ENCODE assay signal across 8 cellular contexts in genomic region chr1:226736908-226737818, GRCh38. TPM values are rescaled to one million over a fixed set of nuclear protein-coding genes. Genes with fewer than 3 reads are reported as not detected.
DNase-seq lines count a peak whose midpoint lies in the region; ATAC-seq and TF ChIP-seq lines count a peak whose summit lies in the region.

No MANE protein-coding gene starts in this region.

- TF ChIP-seq POLR2A in erythroblast (IDR thresholded peaks at IDR 0.05; ENCODE audit: low read length): no peak

- H3K27me3 ChIP-seq in Caco-2 (replicated peaks; ENCODE audit: control insufficient read depth, insufficient read depth, low read length) (no peaks in the 10 kb centered on the region), mononuclear cell (ENCODE audit: insufficient read depth, low read length) (no peaks in the 10 kb centered on the region), thymus (ENCODE audit: control insufficient read depth, insufficient read depth) (no peaks in the 10 kb centered on the region)

- DNase-seq in Caco-2 (no peak), LHCN-M2 (ENCODE audit: low read depth) (peak; percentile 7), erythroblast (lab: John Stamatoyannopoulos, UW) (peak; percentile 34 to 45)
- DNase-seq in activated CD8-positive, alpha-beta memory T cell treated with anti-CD3 and anti-CD28 coated beads, Interleukin-2, amount 10 ng/mL, durations not matched to agents 7 days and 5 days: peak; percentile 73

- no peak overlapping the region for H3K27ac Mint-ChIP-seq in Caco-2 (ENCODE audit: unreplicated experiment)
- H3K27ac Mint-ChIP-seq in activated CD8-positive, alpha-beta memory T cell treated with anti-CD3 and anti-CD28 coated beads, Interleukin-2, amount 10 ng/mL, durations not matched to agents 7 days and 5 days: peak overlapping the region; percentile 94

- TF ChIP-seq CTCF in Caco-2 (IDR thresholded peaks at IDR 0.05; ENCODE audit: insufficient read depth in 1 of 2, low read depth in 1 of 2, low read length in 1 of 2, severe bottlenecking in 1 of 2, unreplicated experiment in 1 of 2): no peak

- POLR2A ChIA-PET in Caco-2 (lab: Charles Lee): no interaction called here

- CTCF ChIA-PET in Caco-2 (lab: Charles Lee): no interaction called here
- CTCF ChIA-PET in activated CD8-positive, alpha-beta memory T cell treated with anti-CD3 and anti-CD28 coated beads, Interleukin-2, amount 10 ng/mL, durations not matched to agents 7 days and 5 days (lab: Charles Lee): interaction anchor here (0.6 to 2.7 kb wide), 15 partner anchors 11 to 339 kb away, joined by 3 to 11 read pairs (median 4); no protein-coding TSS in a partner anchor

- H3K36me3 Mint-ChIP-seq in Caco-2 (ENCODE audit: insufficient read depth, unreplicated experiment): no peaks in the 10 kb centered on the region
- peaks cover 28% of the 10 kb centered on the region for H3K36me3 Mint-ChIP-seq in activated CD8-positive, alpha-beta memory T cell treated with anti-CD3 and anti-CD28 coated beads, Interleukin-2, amount 10 ng/mL, durations not matched to agents 7 days and 5 days

- H3K9me3 Mint-ChIP-seq in Caco-2 (ENCODE audit: unreplicated experiment): no peaks in the 10 kb centered on the region
- H3K9me3 Mint-ChIP-seq in activated CD8-positive, alpha-beta memory T cell treated with anti-CD3 and anti-CD28 coated beads, Interleukin-2, amount 10 ng/mL, durations not matched to agents 7 days and 5 days (ENCODE audit: low read depth): no peaks in the 10 kb centered on the region

- H3K4me3 Mint-ChIP-seq in Caco-2 (ENCODE audit: unreplicated experiment): peak overlapping the region; percentile 84
- peak overlapping the region; percentile 88 for H3K4me3 Mint-ChIP-seq in activated CD8-positive, alpha-beta memory T cell treated with anti-CD3 and anti-CD28 coated beads, Interleukin-2, amount 10 ng/mL, durations not matched to agents 7 days and 5 days

- ATAC-seq in GM19467 (IDR thresholded peaks at IDR 0.05; ENCODE audit: unreplicated experiment) (peak; percentile 38), HG03469 (IDR thresholded peaks at IDR 0.05; ENCODE audit: unreplicated experiment) (no peak)
- peak; percentile 45 for ATAC-seq in activated CD8-positive, alpha-beta memory T cell treated with anti-CD3 and anti-CD28 coated beads, Interleukin-2, amount 10 ng/mL, durations not matched to agents 7 days and 5 days

- no peaks in the 10 kb centered on the region for H3K4me1 Mint-ChIP-seq in Caco-2 (ENCODE audit: low read depth, unreplicated experiment)
- peaks cover 58% of the 10 kb centered on the region for H3K4me1 Mint-ChIP-seq in activated CD8-positive, alpha-beta memory T cell treated with anti-CD3 and anti-CD28 coated beads, Interleukin-2, amount 10 ng/mL, durations not matched to agents 7 days and 5 days

- H3K4me3 ChIP-seq in Caco-2 (ENCODE audit: low read depth, low read length): peak overlapping the region; percentile 61
- H3K4me3 ChIP-seq in mononuclear cell (ENCODE audit: low read length): peak overlapping the region; percentile 72
- H3K4me3 ChIP-seq in thymus (ENCODE audit: low read length): peak overlapping the region; percentile 79

- BruUV-seq in Caco-2 (replicated peaks; lab: Mats Ljungman, UMichigan): no TSS peak

- H3K9me3 ChIP-seq in Caco-2 (no peaks in the 10 kb centered on the region), mononuclear cell (ENCODE audit: low read depth, low read length) (no peaks in the 10 kb centered on the region), thymus (ENCODE audit: control insufficient read depth) (no peaks in the 10 kb centered on the region)

- intact Hi-C loops in Caco-2 (cut with micrococcal nuclease; ENCODE audit: unreplicated experiment): loop anchor here (5.0 kb wide), 1 partner anchor 90 kb away; no protein-coding TSS in a partner anchor

- WGBS in thymus: 8% methylated on average over 89 of the region's 89 CpGs

- no peaks in the 10 kb centered on the region for H3K27me3 Mint-ChIP-seq in Caco-2 (ENCODE audit: insufficient read depth, unreplicated experiment)
- no peaks in the 10 kb centered on the region for H3K27me3 Mint-ChIP-seq in activated CD8-positive, alpha-beta memory T cell treated with anti-CD3 and anti-CD28 coated beads, Interleukin-2, amount 10 ng/mL, durations not matched to agents 7 days and 5 days

- H3K36me3 ChIP-seq in Caco-2 (ENCODE audit: control insufficient read depth, insufficient read depth, low read length) (no peaks in the 10 kb centered on the region), thymus (ENCODE audit: control insufficient read depth, insufficient read depth) (peaks cover 45% of the 10 kb centered on the region)

- H3K4me1 ChIP-seq in Caco-2 (peaks cover 3% of the 10 kb centered on the region; the same call in 1 of the 2 replicates), mononuclear cell (ENCODE audit: insufficient read depth, low read length) (peaks cover 70% of the 10 kb centered on the region), thymus (ENCODE audit: control insufficient read depth, insufficient read depth, low read length) (peaks cover 35% of the 10 kb centered on the region)

- peak overlapping the region; percentile 89 for H3K27ac ChIP-seq in thymus (ENCODE audit: low read depth)

RNA-seq across cellular contexts. Expression of gene ITPKB, which starts 1.9 kb away (rescaled TPM):
- 4.4 and 5.2 TPM in 2 replicates for total RNA-seq in Caco-2 (2022)
- total RNA-seq in LHCN-M2 (2014; rRNA removed): 0.19 and 0.40 TPM in 2 replicates
- 0.35 TPM for polyA plus RNA-seq in LHCN-M2 (2012)
- 10 to 100 TPM; 40.9 to 43.4 TPM for total RNA-seq in activated CD8-positive, alpha-beta memory T cell treated with anti-CD3 and anti-CD28 coated beads, Interleukin-2, amount 10 ng/mL, durations not matched to agents 7 days and 5 days
- 235 TPM for total RNA-seq in mononuclear cell
- polyA plus RNA-seq in thymus: 32.0 TPM

Comparison
In these comparisons a context has a peak if more than half of its experiments do, and no peak if none do; other contexts are left out.
1. DNase-seq: peak in LHCN-M2 (single experiment), activated CD8-positive, alpha-beta memory T cell treated with anti-CD3 and anti-CD28 coated beads, Interleukin-2, amount 10 ng/mL, durations not matched to agents 7 days and 5 days (single experiment) and erythroblast (2 of 2); none in Caco-2 (0 of 2).
2. Peak in every context shown above with its lines, with median percentiles within 50 percentile points of each other: H3K4me3 ChIP-seq.